In the genomic region with DNA sequence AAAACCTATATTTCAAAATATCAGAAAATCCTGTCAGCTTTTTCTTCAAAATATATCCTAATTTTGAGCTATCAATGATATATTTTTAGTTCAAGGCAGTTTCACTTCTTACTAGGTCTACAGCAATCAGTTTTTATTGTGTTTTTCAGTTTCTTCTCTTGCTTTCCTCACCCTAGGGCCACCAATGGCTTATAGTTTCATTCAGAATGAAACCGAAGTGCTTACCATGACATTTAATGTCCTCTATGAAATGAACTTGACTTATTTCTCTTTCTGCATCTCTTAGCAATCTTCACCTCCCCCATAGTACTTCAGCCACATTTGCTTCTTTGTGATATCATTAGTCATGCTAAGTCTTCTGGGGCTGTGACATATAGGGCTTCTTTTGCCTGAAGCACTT, we compare ENCODE assay signal across 24 cellular contexts.
A peak's percentile ranks its signal among the peaks of the same experiment; 100 is the strongest.
DNase-seq lines count a peak whose midpoint lies in the region; ATAC-seq and TF ChIP-seq lines count a peak whose summit lies in the region.
"Had no signal": no experiment of that assay in that cellular context is flagged by ENCODE, and none has a peak within 500 bp of the region (broad histone marks: within the 10 kb centered on the region; RNA-seq: fewer than 3 reads in every experiment).

No MANE protein-coding gene starts in this region.

- no peaks in the 10 kb centered on the region for H3K36me3 ChIP-seq in WERI-Rb-1
- H3K36me3 ChIP-seq: HAP-1, thyroid gland had no signal

- ATAC-seq in GM19328 (IDR thresholded peaks at IDR 0.05; ENCODE audit: unreplicated experiment) = peak; percentile 58
- ATAC-seq in GM21619 (IDR thresholded peaks at IDR 0.05; ENCODE audit: unreplicated experiment) = peak; percentile 72
- peak; percentile 83 for ATAC-seq in HG02981 (IDR thresholded peaks at IDR 0.05; ENCODE audit: unreplicated experiment)
- ATAC-seq in stimulated activated naive B cell treated with anti-CD40 and anti-IgM and Interleukin-4, amounts not matched to agents 10 μg/mL and 1 μg/mL and 100 μg/mL, for 72 hours (replicated peaks) = peak; percentile 12 to 45
- ATAC-seq in WTC11 = no peak
- ATAC-seq: stimulated activated memory B cell treated with anti-CD40 and anti-IgM and Interleukin-4, amounts not matched to agents 10 μg/mL and 1 μg/mL and 100 μg/mL, for 72 hours had no signal

- CTCF ChIA-PET in WTC11 (lab: Charles Lee) = no interaction called here

- H3K27me3 ChIP-seq in WERI-Rb-1 (ENCODE audit: insufficient read depth, low read depth, severe bottlenecking) = no peaks in the 10 kb centered on the region
- H3K27me3 ChIP-seq: thyroid gland had no signal

- no peak overlapping the region for H3K4me3 ChIP-seq in WERI-Rb-1 (ENCODE audit: low read depth, low read length)
- H3K4me3 ChIP-seq: HAP-1, thyroid gland had no signal

- peaks cover 3 to 4% of the 10 kb centered on the region in 2 donors for H3K4me1 Mint-ChIP-seq in stimulated activated naive B cell treated with anti-CD40 and anti-IgM and Interleukin-4, amounts not matched to agents 10 μg/mL and 1 μg/mL and 100 μg/mL, for 72 hours
- H3K4me1 Mint-ChIP-seq in WTC11 = 0 out of 2 replicates have a peak, but pooled peaks cover 3% of the 10 kb centered on the region
- H3K4me1 Mint-ChIP-seq: activated CD4-positive, alpha-beta memory T cell treated with anti-CD3 and anti-CD28 coated beads, Interleukin-2, amount 10 ng/mL, durations not matched to agents 7 days and 5 days; activated naive CD8-positive, alpha-beta T cell treated with anti-CD3 and anti-CD28 coated beads, Interleukin-2, amount 10 ng/mL, durations not matched to agents 7 days and 5 days; brain; stimulated activated memory B cell treated with anti-CD40 and anti-IgM and Interleukin-4, amounts not matched to agents 10 μg/mL and 1 μg/mL and 100 μg/mL, for 72 hours had no signal

- H3K36me3 Mint-ChIP-seq in stimulated activated naive B cell treated with anti-CD40 and anti-IgM and Interleukin-4, amounts not matched to agents 10 μg/mL and 1 μg/mL and 100 μg/mL, for 72 hours = no peaks in the 10 kb centered on the region
- no peaks in the 10 kb centered on the region for H3K36me3 Mint-ChIP-seq in WTC11
- H3K36me3 Mint-ChIP-seq: activated naive CD8-positive, alpha-beta T cell treated with anti-CD3 and anti-CD28 coated beads, Interleukin-2, amount 10 ng/mL, durations not matched to agents 7 days and 5 days; brain; stimulated activated memory B cell treated with anti-CD40 and anti-IgM and Interleukin-4, amounts not matched to agents 10 μg/mL and 1 μg/mL and 100 μg/mL, for 72 hours had no signal

- no peak for DNase-seq in stimulated activated naive B cell treated with anti-CD40 and anti-IgM and Interleukin-4, amounts not matched to agents 10 μg/mL and 1 μg/mL and 100 μg/mL, for 72 hours
- DNase-seq in WERI-Rb-1 = no peak
- no peak for DNase-seq in NCI-H1436 (lab: John Stamatoyannopoulos, UW)
- DNase-seq in WTC11 (ENCODE audit: low spot score) = no peak
- DNase-seq: activated CD4-positive, alpha-beta memory T cell treated with anti-CD3 and anti-CD28 coated beads, Interleukin-2, amount 10 ng/mL, durations not matched to agents 7 days and 5 days; activated naive CD8-positive, alpha-beta T cell treated with anti-CD3 and anti-CD28 coated beads, Interleukin-2, amount 10 ng/mL, durations not matched to agents 7 days and 5 days; COR-L47; cortex of kidney; EL; Kasumi-1; NCI-H1436 treated with DMSO at 0.1 percent for 48 hours; NCI-H2227 treated with DMSO at 0.1 percent for 48 hours; NK-92 treated with Interleukin-12 subunit alpha and Interleukin-12 subunit beta, amount 100 ng/mL, for 24 hours; stimulated activated CD4-positive, alpha-beta T cell treated with anti-CD3 and anti-CD28 coated beads, Interleukin-12 subunit alpha, Interleukin-12 subunit beta, amount 100 ng/mL, for 4 hours; thyroid gland had no signal

- H3K27ac Mint-ChIP-seq in stimulated activated naive B cell treated with anti-CD40 and anti-IgM and Interleukin-4, amounts not matched to agents 10 μg/mL and 1 μg/mL and 100 μg/mL, for 72 hours = no peak overlapping the region
- H3K27ac Mint-ChIP-seq in WTC11 = no peak overlapping the region
- H3K27ac Mint-ChIP-seq: activated CD4-positive, alpha-beta memory T cell treated with anti-CD3 and anti-CD28 coated beads, Interleukin-2, amount 10 ng/mL, durations not matched to agents 7 days and 5 days; activated naive CD8-positive, alpha-beta T cell treated with anti-CD3 and anti-CD28 coated beads, Interleukin-2, amount 10 ng/mL, durations not matched to agents 7 days and 5 days; activated T-helper 1 cell treated with anti-CD3 and anti-CD28 coated beads, Interleukin-12 subunit alpha, Interleukin-12 subunit beta, Interleukin-2, Interleukin-4 antibody, amounts not matched to agents 30 ng/mL and 10 ng/mL and 1 ng/mL, durations not matched to agents 14 hours and 24 hours and 36 hours; brain; stimulated activated memory B cell treated with anti-CD40 and anti-IgM and Interleukin-4, amounts not matched to agents 10 μg/mL and 1 μg/mL and 100 μg/mL, for 72 hours had no signal

- H3K27me3 Mint-ChIP-seq in stimulated activated naive B cell treated with anti-CD40 and anti-IgM and Interleukin-4, amounts not matched to agents 10 μg/mL and 1 μg/mL and 100 μg/mL, for 72 hours = no peaks in the 10 kb centered on the region
- no peaks in the 10 kb centered on the region for H3K27me3 Mint-ChIP-seq in WTC11 (ENCODE audit: low read depth)
- H3K27me3 Mint-ChIP-seq: activated CD4-positive, alpha-beta memory T cell treated with anti-CD3 and anti-CD28 coated beads, Interleukin-2, amount 10 ng/mL, durations not matched to agents 7 days and 5 days; activated naive CD8-positive, alpha-beta T cell treated with anti-CD3 and anti-CD28 coated beads, Interleukin-2, amount 10 ng/mL, durations not matched to agents 7 days and 5 days; brain; stimulated activated memory B cell treated with anti-CD40 and anti-IgM and Interleukin-4, amounts not matched to agents 10 μg/mL and 1 μg/mL and 100 μg/mL, for 72 hours had no signal

- H3K9me3 ChIP-seq in WERI-Rb-1 (ENCODE audit: severe bottlenecking) = no peaks in the 10 kb centered on the region
- H3K9me3 ChIP-seq: HAP-1, thyroid gland had no signal

- H3K27ac ChIP-seq in WERI-Rb-1 = no peak overlapping the region
- H3K27ac ChIP-seq: epithelial cell of prostate, thyroid gland, VCaP had no signal

- peaks cover 2 to 6% of the 10 kb centered on the region in 2 donors for H3K9me3 Mint-ChIP-seq in stimulated activated naive B cell treated with anti-CD40 and anti-IgM and Interleukin-4, amounts not matched to agents 10 μg/mL and 1 μg/mL and 100 μg/mL, for 72 hours
- peaks cover 5% of the 10 kb centered on the region; the same call in 1 of the 2 replicates for H3K9me3 Mint-ChIP-seq in WTC11
- H3K9me3 Mint-ChIP-seq: activated CD4-positive, alpha-beta memory T cell treated with anti-CD3 and anti-CD28 coated beads, Interleukin-2, amount 10 ng/mL, durations not matched to agents 7 days and 5 days; activated naive CD8-positive, alpha-beta T cell treated with anti-CD3 and anti-CD28 coated beads, Interleukin-2, amount 10 ng/mL, durations not matched to agents 7 days and 5 days; activated T-helper 1 cell treated with anti-CD3 and anti-CD28 coated beads, Interleukin-12 subunit alpha, Interleukin-12 subunit beta, Interleukin-2, Interleukin-4 antibody, amounts not matched to agents 30 ng/mL and 10 ng/mL and 1 ng/mL, durations not matched to agents 14 hours and 24 hours and 36 hours; brain had no signal

- no peak overlapping the region for H3K4me3 Mint-ChIP-seq in stimulated activated naive B cell treated with anti-CD40 and anti-IgM and Interleukin-4, amounts not matched to agents 10 μg/mL and 1 μg/mL and 100 μg/mL, for 72 hours
- H3K4me3 Mint-ChIP-seq in WTC11 = no peak overlapping the region
- H3K4me3 Mint-ChIP-seq: activated CD4-positive, alpha-beta memory T cell treated with anti-CD3 and anti-CD28 coated beads, Interleukin-2, amount 10 ng/mL, durations not matched to agents 7 days and 5 days; activated naive CD8-positive, alpha-beta T cell treated with anti-CD3 and anti-CD28 coated beads, Interleukin-2, amount 10 ng/mL, durations not matched to agents 7 days and 5 days; activated T-helper 1 cell treated with anti-CD3 and anti-CD28 coated beads, Interleukin-12 subunit alpha, Interleukin-12 subunit beta, Interleukin-2, Interleukin-4 antibody, amounts not matched to agents 30 ng/mL and 10 ng/mL and 1 ng/mL, durations not matched to agents 14 hours and 24 hours and 36 hours; brain; stimulated activated memory B cell treated with anti-CD40 and anti-IgM and Interleukin-4, amounts not matched to agents 10 μg/mL and 1 μg/mL and 100 μg/mL, for 72 hours had no signal

- TF ChIP-seq CTCF in WERI-Rb-1 (IDR thresholded peaks at IDR 0.05; ENCODE audit: low read depth, low read length) = no peak
- no peak for TF ChIP-seq CTCF in WTC11 (IDR thresholded peaks at IDR 0.05)

- POLR2A ChIA-PET in WTC11 (lab: Charles Lee) = no interaction called here

TF ChIP-seq in WTC11, 78 proteins besides CTCF, POLR2A, EP300 and RAD21:
- TF ChIP-seq, protein P1, sequence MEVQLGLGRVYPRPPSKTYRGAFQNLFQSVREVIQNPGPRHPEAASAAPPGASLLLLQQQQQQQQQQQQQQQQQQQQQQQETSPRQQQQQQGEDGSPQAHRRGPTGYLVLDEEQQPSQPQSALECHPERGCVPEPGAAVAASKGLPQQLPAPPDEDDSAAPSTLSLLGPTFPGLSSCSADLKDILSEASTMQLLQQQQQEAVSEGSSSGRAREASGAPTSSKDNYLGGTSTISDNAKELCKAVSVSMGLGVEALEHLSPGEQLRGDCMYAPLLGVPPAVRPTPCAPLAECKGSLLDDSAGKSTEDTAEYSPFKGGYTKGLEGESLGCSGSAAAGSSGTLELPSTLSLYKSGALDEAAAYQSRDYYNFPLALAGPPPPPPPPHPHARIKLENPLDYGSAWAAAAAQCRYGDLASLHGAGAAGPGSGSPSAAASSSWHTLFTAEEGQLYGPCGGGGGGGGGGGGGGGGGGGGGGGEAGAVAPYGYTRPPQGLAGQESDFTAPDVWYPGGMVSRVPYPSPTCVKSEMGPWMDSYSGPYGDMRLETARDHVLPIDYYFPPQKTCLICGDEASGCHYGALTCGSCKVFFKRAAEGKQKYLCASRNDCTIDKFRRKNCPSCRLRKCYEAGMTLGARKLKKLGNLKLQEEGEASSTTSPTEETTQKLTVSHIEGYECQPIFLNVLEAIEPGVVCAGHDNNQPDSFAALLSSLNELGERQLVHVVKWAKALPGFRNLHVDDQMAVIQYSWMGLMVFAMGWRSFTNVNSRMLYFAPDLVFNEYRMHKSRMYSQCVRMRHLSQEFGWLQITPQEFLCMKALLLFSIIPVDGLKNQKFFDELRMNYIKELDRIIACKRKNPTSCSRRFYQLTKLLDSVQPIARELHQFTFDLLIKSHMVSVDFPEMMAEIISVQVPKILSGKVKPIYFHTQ (CRISPR knock-in tag; IDR thresholded peaks at IDR 0.05) = no peak
- TF ChIP-seq TP53 (CRISPR knock-in tag; IDR thresholded peaks at IDR 0.05) (no peak), ZBTB21 (CRISPR knock-in tag; IDR thresholded peaks at IDR 0.05; ENCODE audit: borderline replicate concordance) (no peak)
